In genomic region chr13:77001540-77001939, GRCh38 we compare ENCODE assay signal across 21 cellular contexts. TPM values are rescaled to one million over a fixed set of nuclear protein-coding genes. Genes with fewer than 3 reads are reported as not detected.
DNase-seq lines count a peak whose midpoint lies in the region; ATAC-seq and TF ChIP-seq lines count a peak whose summit lies in the region.
"Had no signal": no experiment of that assay in that cellular context is flagged by ENCODE, and none has a peak within 500 bp of the region (broad histone marks: within the 10 kb centered on the region; RNA-seq: fewer than 3 reads in every experiment).

No MANE protein-coding gene starts in this region.

- no peaks in the 10 kb centered on the region for H3K9me3 Mint-ChIP-seq in activated CD4-positive, alpha-beta T cell treated with anti-CD3 and anti-CD28 coated beads, Interleukin-2, amount 10 ng/mL, durations not matched to agents 24 days and 14 days
- H3K9me3 Mint-ChIP-seq in CD14-positive monocyte = no peaks in the 10 kb centered on the region
- H3K9me3 Mint-ChIP-seq in memory B cell = no peaks in the 10 kb centered on the region
- H3K9me3 Mint-ChIP-seq in Caco-2 (ENCODE audit: unreplicated experiment) = no peaks in the 10 kb centered on the region
- H3K9me3 Mint-ChIP-seq: mesothelial cell of epicardium had no signal

- POLR2A ChIA-PET in Caco-2 (lab: Charles Lee) = no interaction called here

- H3K27me3 Mint-ChIP-seq in activated CD4-positive, alpha-beta T cell treated with anti-CD3 and anti-CD28 coated beads, Interleukin-2, amount 10 ng/mL, durations not matched to agents 24 days and 14 days = no peaks in the 10 kb centered on the region
- H3K27me3 Mint-ChIP-seq in CD14-positive monocyte (ENCODE audit: low read depth in 3 of 3) = no peaks in the 10 kb centered on the region
- H3K27me3 Mint-ChIP-seq in T-helper 17 cell = no peaks in the 10 kb centered on the region
- no peaks in the 10 kb centered on the region for H3K27me3 Mint-ChIP-seq in memory B cell
- no peaks in the 10 kb centered on the region for H3K27me3 Mint-ChIP-seq in Caco-2 (ENCODE audit: insufficient read depth, unreplicated experiment)

- no peak overlapping the region for H3K4me3 ChIP-seq in Caco-2 (ENCODE audit: low read depth, low read length)
- H3K4me3 ChIP-seq in prostate gland = no peak overlapping the region
- H3K4me3 ChIP-seq: hepatocyte, MG63, transverse colon had no signal

- intact Hi-C loops in activated CD4-positive, alpha-beta T cell treated with anti-CD3 and anti-CD28 coated beads, Interleukin-2, amount 10 ng/mL, durations not matched to agents 24 days and 14 days (cut with micrococcal nuclease) = loop anchor here (1.0 kb wide), 1 partner anchor 9 kb away; the partner anchor contains the start of gene CLN5
- intact Hi-C loops in CD14-positive monocyte (cut with micrococcal nuclease) = no loop called here
- intact Hi-C loops in Caco-2 (cut with micrococcal nuclease; ENCODE audit: unreplicated experiment) = no loop called here
- intact Hi-C loops in prostate gland (cut with DNase I) = no loop called here

- H3K4me1 Mint-ChIP-seq in activated CD4-positive, alpha-beta T cell treated with anti-CD3 and anti-CD28 coated beads, Interleukin-2, amount 10 ng/mL, durations not matched to agents 24 days and 14 days = peaks cover 6% of the 10 kb centered on the region
- H3K4me1 Mint-ChIP-seq in CD14-positive monocyte (peaks cover 2% of the 10 kb centered on the region), T-helper 17 cell (peaks cover 37% of the 10 kb centered on the region), memory B cell (peaks cover 23% of the 10 kb centered on the region), Caco-2 (ENCODE audit: low read depth, unreplicated experiment) (no peaks in the 10 kb centered on the region)

- no peak overlapping the region for H3K27ac ChIP-seq in prostate gland
- H3K27ac ChIP-seq: hepatocyte had no signal

- no peak for TF ChIP-seq POLR2A in prostate gland (IDR thresholded peaks at IDR 0.05)

- H3K36me3 ChIP-seq in Caco-2 (ENCODE audit: control insufficient read depth, insufficient read depth, low read length) (no peaks in the 10 kb centered on the region; the same call in none of the 2 replicates), prostate gland (no peaks in the 10 kb centered on the region)

- H3K27ac Mint-ChIP-seq in activated CD4-positive, alpha-beta T cell treated with anti-CD3 and anti-CD28 coated beads, Interleukin-2, amount 10 ng/mL, durations not matched to agents 24 days and 14 days = peak overlapping the region; percentile 23
- H3K27ac Mint-ChIP-seq in CD14-positive monocyte (peak overlapping the region in 4 of 7 donors; percentile 39 to 55 (median 52)), T-helper 17 cell (peak overlapping the region; percentile 79), memory B cell (peak overlapping the region; percentile 62), Caco-2 (ENCODE audit: unreplicated experiment) (no peak overlapping the region)
- H3K27ac Mint-ChIP-seq: mesothelial cell of epicardium had no signal

- H3K4me3 Mint-ChIP-seq in activated CD4-positive, alpha-beta T cell treated with anti-CD3 and anti-CD28 coated beads, Interleukin-2, amount 10 ng/mL, durations not matched to agents 24 days and 14 days = no peak overlapping the region
- no peak overlapping the region for H3K4me3 Mint-ChIP-seq in CD14-positive monocyte
- peak overlapping the region; percentile 19 for H3K4me3 Mint-ChIP-seq in T-helper 17 cell
- no peak overlapping the region for H3K4me3 Mint-ChIP-seq in memory B cell
- H3K4me3 Mint-ChIP-seq in Caco-2 (ENCODE audit: unreplicated experiment) = no peak overlapping the region
- H3K4me3 Mint-ChIP-seq: mesothelial cell of epicardium had no signal

- ATAC-seq in T-helper 17 cell (peak; percentile 11), memory B cell (ENCODE audit: low read depth) (no peak)

- peaks cover 55% of the 10 kb centered on the region for H3K36me3 Mint-ChIP-seq in activated CD4-positive, alpha-beta T cell treated with anti-CD3 and anti-CD28 coated beads, Interleukin-2, amount 10 ng/mL, durations not matched to agents 24 days and 14 days (ENCODE audit: low read depth)
- H3K36me3 Mint-ChIP-seq in CD14-positive monocyte (peaks cover 45 to 73% of the 10 kb centered on the region in 2 donors), T-helper 17 cell (ENCODE audit: low read depth) (peaks cover 6% of the 10 kb centered on the region), memory B cell (peaks cover 15% of the 10 kb centered on the region), Caco-2 (ENCODE audit: insufficient read depth, unreplicated experiment) (peaks cover 52% of the 10 kb centered on the region)

- no peaks in the 10 kb centered on the region for H3K27me3 ChIP-seq in Caco-2 (replicated peaks; ENCODE audit: control insufficient read depth, insufficient read depth, low read length)
- H3K27me3 ChIP-seq in prostate gland (replicated peaks; ENCODE audit: insufficient read depth) = no peaks in the 10 kb centered on the region
- H3K27me3 ChIP-seq: hepatocyte, MG63, transverse colon had no signal

- H3K9me3 ChIP-seq in T-helper 17 cell (ENCODE audit: control insufficient read depth, low read length, poor library complexity, severe bottlenecking) = no peaks in the 10 kb centered on the region
- no peaks in the 10 kb centered on the region for H3K9me3 ChIP-seq in Caco-2
- H3K9me3 ChIP-seq in prostate gland = no peaks in the 10 kb centered on the region
- H3K9me3 ChIP-seq: MG63, transverse colon had no signal

- H3K4me1 ChIP-seq in Caco-2 (no peaks in the 10 kb centered on the region), prostate gland (replicated peaks) (no peaks in the 10 kb centered on the region)

- DNase-seq in activated CD4-positive, alpha-beta T cell treated with anti-CD3 and anti-CD28 coated beads, Interleukin-2, amount 10 ng/mL, durations not matched to agents 24 days and 14 days = no peak
- DNase-seq in activated CD4-positive, alpha-beta T cell treated with anti-CD3 and anti-CD28 coated beads for 48 hours = no peak
- no peak for DNase-seq in CD14-positive monocyte (ENCODE audit: low spot score)
- no peak for DNase-seq in T-helper 17 cell
- DNase-seq in memory B cell (ENCODE audit: low spot score in 2 of 2) = no peak
- DNase-seq in Caco-2 = no peak
- DNase-seq in prostate gland (ENCODE audit: low spot score) = no peak
- no peak for DNase-seq in NCI-H510A (lab: John Stamatoyannopoulos, UW)
- DNase-seq: activated CD8-positive, alpha-beta memory T cell treated with anti-CD3 and anti-CD28 coated beads for 24 hours; activated effector memory CD4-positive, alpha-beta T cell treated with Interleukin-2 at 50 U/mL for 16 hours; kidney; MG63; NK-92 treated with Interleukin-12 subunit alpha and Interleukin-12 subunit beta, amount 100 ng/mL, for 24 hours; retina; RPMI8226; transverse colon had no signal

- CTCF ChIA-PET in Caco-2 (lab: Charles Lee) = no interaction called here

- BruUV-seq in Caco-2 (replicated peaks; lab: Mats Ljungman, UMichigan) = no TSS peak

- WGBS in prostate gland = 22% methylated on average over 4 of the region's 4 CpGs

- no peak for TF ChIP-seq CTCF in CD14-positive monocyte (IDR thresholded peaks at IDR 0.05)
- TF ChIP-seq CTCF in Caco-2 (IDR thresholded peaks at IDR 0.05; ENCODE audit: insufficient read depth in 1 of 2, low read depth in 1 of 2, low read length in 1 of 2, severe bottlenecking in 1 of 2, unreplicated experiment in 1 of 2) = no peak
- TF ChIP-seq CTCF in prostate gland (IDR thresholded peaks at IDR 0.05) = no peak

RNA-seq across cellular contexts. Expression of gene CLN5, which starts 9.7 kb away (rescaled TPM):
- total RNA-seq in activated CD4-positive, alpha-beta T cell treated with anti-CD3 and anti-CD28 coated beads, Interleukin-2, amount 10 ng/mL, durations not matched to agents 24 days and 14 days = 15.6 and 15.7 TPM in 2 replicates
- 10 to 100 TPM; 21.5 to 22.1 TPM for polyA plus RNA-seq in CD14-positive monocyte
- 10 to 100 TPM; 21.5 to 32.8 TPM for total RNA-seq in T-helper 17 cell
- total RNA-seq in Caco-2 (2022) = 15.4 and 20.1 TPM in 2 replicates
- total RNA-seq in prostate gland = 10 to 100 TPM; 27.1 to 34.3 TPM

RNA-seq across cellular contexts. Expression of gene FBXL3, which starts 25.4 kb away (rescaled TPM):
- 36.0 and 41.6 TPM in 2 replicates for total RNA-seq in activated CD4-positive, alpha-beta T cell treated with anti-CD3 and anti-CD28 coated beads, Interleukin-2, amount 10 ng/mL, durations not matched to agents 24 days and 14 days
- 10 to 100 TPM; 19.0 to 20.0 TPM for polyA plus RNA-seq in CD14-positive monocyte
- total RNA-seq in T-helper 17 cell (10 to 100 TPM; 74.3 to 81.2 TPM), Caco-2 (2022) (26.0 and 31.8 TPM in 2 replicates), prostate gland (100 to 1,000 TPM in 1 of 2 donors, 10 to 100 TPM in 1; 85.6 to 113 TPM)

RNA-seq across cellular contexts. Expression of gene ACOD1, which starts 53.2 kb away (rescaled TPM):
- not detected in 2 replicates for total RNA-seq in activated CD4-positive, alpha-beta T cell treated with anti-CD3 and anti-CD28 coated beads, Interleukin-2, amount 10 ng/mL, durations not matched to agents 24 days and 14 days
- polyA plus RNA-seq in CD14-positive monocyte = not detected
- total RNA-seq in T-helper 17 cell (not detected), Caco-2 (2022) (not detected in 2 replicates), prostate gland (not detected)
- total RNA-seq: A172, astrocyte, hepatocyte, kidney, mesothelial cell of epicardium had no signal
- polyA plus RNA-seq: BJ, hepatocyte had no signal
